8 cellular contexts compared by ENCODE assay signal in the genomic region with DNA sequence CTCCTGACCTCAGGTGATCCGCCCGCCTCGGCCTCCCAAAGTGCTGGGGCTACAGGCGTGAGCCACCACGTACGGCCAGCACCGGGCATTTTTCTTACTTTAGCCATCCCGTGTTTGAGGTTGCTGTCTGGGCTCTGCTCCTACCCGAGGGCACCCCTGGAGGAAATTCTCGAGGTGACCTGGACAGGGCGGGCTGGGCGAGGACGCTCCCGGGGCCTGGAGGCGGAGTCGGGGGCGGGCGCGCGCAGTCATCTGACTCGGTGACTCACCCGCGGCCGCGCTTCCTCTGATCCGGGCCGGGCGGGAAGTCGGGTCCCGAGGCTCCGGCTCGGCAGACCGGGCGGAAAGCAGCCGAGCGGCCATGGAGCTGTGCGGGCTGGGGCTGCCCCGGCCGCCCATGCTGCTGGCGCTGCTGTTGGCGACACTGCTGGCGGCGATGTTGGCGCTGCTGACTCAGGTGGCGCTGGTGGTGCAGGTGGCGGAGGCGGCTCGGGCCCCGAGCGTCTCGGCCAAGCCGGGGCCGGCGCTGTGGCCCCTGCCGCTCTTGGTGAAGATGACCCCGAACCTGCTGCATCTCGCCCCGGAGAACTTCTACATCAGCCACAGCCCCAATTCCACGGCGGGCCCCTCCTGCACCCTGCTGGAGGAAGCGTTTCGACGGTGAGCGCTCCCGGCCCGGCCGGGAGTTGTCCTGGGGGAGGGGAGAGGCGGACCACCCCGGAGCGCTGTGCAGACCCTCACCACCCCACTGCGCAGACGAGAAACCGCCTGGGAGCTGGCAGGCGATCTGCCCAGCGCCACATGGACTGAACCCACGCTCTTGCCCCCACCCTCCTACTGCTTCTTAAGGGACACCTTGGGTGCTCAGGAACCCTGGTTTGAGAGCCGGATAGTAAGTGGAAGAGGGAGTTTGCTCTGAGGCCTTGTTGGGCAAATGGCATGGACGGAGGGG. TPM values are rescaled to one million over a fixed set of nuclear protein-coding genes. Genes with fewer than 3 reads are reported as not detected.
DNase-seq lines count a peak whose midpoint lies in the region; ATAC-seq and TF ChIP-seq lines count a peak whose summit lies in the region.

HEXB (plus strand) TSS at position 334 of the 952 bp plus-strand sequence; CDS start at position 362, 28 bp downstream.

- POLR2A ChIA-PET in AG04450 (lab: Yijun Ruan, JAX) = interaction anchor here (0.7 to 1.2 kb wide), 3 partner anchors 19 to 1093 kb away, joined by 3 to 4 read pairs (median 3); partner anchors contain the start of genes GFM2 and NSA2

- H3K4me3 Mint-ChIP-seq in chondrocyte (ENCODE audit: unreplicated experiment) = peak within 1 kb of the TSS; percentile 79

- H3K4me1 Mint-ChIP-seq in chondrocyte (ENCODE audit: low read depth) = peaks cover 19% of the 10 kb centered on the region

- peak within 1 kb of the TSS; percentile 81 for H3K4me3 ChIP-seq in AG04450 (ENCODE audit: low read depth, low read length)
- H3K4me3 ChIP-seq in kidney epithelial cell (ENCODE audit: low read depth, low read length) = peak within 1 kb of the TSS; percentile 75

- H3K27ac Mint-ChIP-seq in chondrocyte (ENCODE audit: unreplicated experiment) = peak within 1 kb of the TSS; percentile 68

- no peaks in the 10 kb centered on the region for H3K27me3 Mint-ChIP-seq in chondrocyte (ENCODE audit: low read depth)

- no peaks in the 10 kb centered on the region for H3K36me3 Mint-ChIP-seq in chondrocyte (ENCODE audit: low read depth)

- CTCF ChIA-PET in AG04450 (lab: Charles Lee) = interaction anchor here (1.0 kb wide), 1 partner anchor 783 kb away, joined by 3 read pairs; no protein-coding TSS in a partner anchor

- H3K36me3 ChIP-seq in kidney epithelial cell (ENCODE audit: control insufficient read depth, insufficient read depth, low read length) = no peaks in the 10 kb centered on the region

- DNase-seq in AG04450 (ENCODE audit: low read depth, low spot score) (no peak), NCI-H345 (lab: John Stamatoyannopoulos, UW) (peak; percentile 74), chondrocyte (ENCODE audit: low spot score) (peak; percentile 96), kidney epithelial cell (ENCODE audit: low read depth) (peak; percentile 34)
- DNase-seq in activated CD4-positive, alpha-beta T cell treated with anti-CD3 and anti-CD28 coated beads for 24 hours (ENCODE audit: low read depth in 2 of 2) = peak; percentile 72 to 82
- DNase-seq in stimulated activated CD4-positive, alpha-beta T cell treated with anti-CD3 and anti-CD28 coated beads, Interleukin-15, amount 100 ng/mL, for 24 hours = peak; percentile 94

- no peaks in the 10 kb centered on the region for H3K9me3 Mint-ChIP-seq in chondrocyte (ENCODE audit: low read depth)

- H3K27me3 ChIP-seq in AG04450 (ENCODE audit: control insufficient read depth, insufficient read depth, low read length) = no peaks in the 10 kb centered on the region
- H3K27me3 ChIP-seq in kidney epithelial cell (ENCODE audit: control insufficient read depth, insufficient read depth, low read length) = no peaks in the 10 kb centered on the region

- peak; percentile 63 for ATAC-seq in GM18517 (IDR thresholded peaks at IDR 0.05; ENCODE audit: unreplicated experiment)
- ATAC-seq in HG03025 (IDR thresholded peaks at IDR 0.05; ENCODE audit: low FRiP score, unreplicated experiment) = peak; percentile 78

- H3K27ac ChIP-seq in AG04450 (ENCODE audit: low read depth, low read length) = peak within 1 kb of the TSS; percentile 57

- H3K9me3 ChIP-seq in AG04450 (ENCODE audit: control insufficient read depth, insufficient read depth, low read length) = peaks cover 4% of the 10 kb centered on the region; the same call in 1 of the 2 replicates

- TF ChIP-seq CTCF in AG04450 (IDR thresholded peaks at IDR 0.05; ENCODE audit: low read depth, low read length) = no peak
- TF ChIP-seq CTCF in chondrocyte (IDR thresholded peaks at IDR 0.05) = peak; percentile 35
- TF ChIP-seq CTCF in kidney epithelial cell (IDR thresholded peaks at IDR 0.05; ENCODE audit: insufficient read depth, low read length, poor library complexity, severe bottlenecking) = no peak

RNA-seq across cellular contexts. Expression of gene HEXB, which starts in this region (rescaled TPM):
- 193 and 246 TPM in 2 replicates for polyA plus RNA-seq in AG04450 (2011; rRNA removed)
- polyA minus RNA-seq in AG04450 (2011; rRNA and poly(A)+ RNA removed) = 105 and 115 TPM in 2 replicates
- total RNA-seq in chondrocyte = 125 to 153 TPM (median 126 TPM) in 3 replicates
- 101 and 122 TPM in 2 replicates for total RNA-seq in kidney epithelial cell
